Comparison of ENCODE assay signal across 19 cellular contexts in the genomic region with DNA sequence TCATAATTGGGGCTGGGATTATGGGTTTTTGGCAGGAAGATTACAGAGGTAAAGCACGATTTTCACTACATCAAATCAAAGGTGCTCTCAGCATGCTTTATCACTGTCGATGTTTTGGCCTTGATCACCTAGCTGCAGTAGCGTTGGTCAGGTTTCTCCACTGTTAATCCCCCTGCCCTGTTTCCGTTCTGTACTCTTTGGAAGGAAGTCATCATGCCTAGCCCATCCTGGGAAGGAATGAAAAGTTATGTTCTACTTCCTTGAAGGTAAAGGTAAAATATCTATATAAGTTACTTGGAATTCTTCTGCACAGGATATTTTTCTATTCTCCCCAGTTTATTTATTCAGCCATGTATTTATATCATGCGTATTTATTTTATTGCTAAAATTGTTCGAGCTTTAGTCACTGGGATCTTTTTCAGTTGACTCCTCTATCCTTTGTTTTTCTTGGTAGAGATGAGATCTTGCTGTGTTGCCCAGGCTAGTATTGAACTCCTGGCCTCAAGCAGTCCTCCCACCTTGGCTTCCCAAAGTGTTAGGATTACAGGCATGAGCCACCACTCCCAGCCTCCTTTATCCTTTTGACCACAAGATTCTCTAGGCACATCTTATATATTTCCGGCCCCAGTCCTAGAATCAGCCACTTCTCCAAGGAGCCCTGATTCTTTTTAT.
"Had no signal": no experiment of that assay in that cellular context is flagged by ENCODE, and none has a peak within 500 bp of the region (broad histone marks: within the 10 kb centered on the region; RNA-seq: fewer than 3 reads in every experiment).

No MANE protein-coding gene starts in this region.

- H3K27ac ChIP-seq: adrenal gland, coronary artery, esophagus squamous epithelium, gastrocnemius medialis, left ventricle myocardium inferior, prostate gland, right atrium auricular region, upper lobe of right lung had no signal

- H3K36me3 ChIP-seq: adrenal gland, gastrocnemius medialis, prostate gland, right atrium auricular region had no signal

- DNase-seq: activated CD4-positive, alpha-beta T cell treated with anti-CD3 and anti-CD28 coated beads for 1 hour; activated naive CD4-positive, alpha-beta T cell treated with anti-CD3 and anti-CD28 coated beads for 36 hours; activated T-cell treated with anti-CD3 and anti-CD28 coated beads, Interleukin-2, amount 50 U/mL, for 4 hours; adrenal gland; cerebellar nuclear complex; esophagus squamous epithelium; gastrocnemius medialis; hippocampal formation; left ventricle myocardium inferior; naive thymus-derived CD4-positive, alpha-beta T cell; stimulated activated CD4-positive, alpha-beta T cell treated with anti-CD3 and anti-CD28 coated beads, Interleukin-12 subunit alpha, Interleukin-12 subunit beta, amount 100 ng/mL, for 4 hours; stimulated activated CD4-positive, alpha-beta T cell treated with anti-CD3 and anti-CD28 coated beads, Interleukin-4, amount 100 ng/mL, for 4 hours; stimulated activated naive CD8-positive, alpha-beta T cell treated with anti-CD3 and anti-CD28 coated beads, Interleukin-15, Interleukin-2, amounts not matched to agents 100 U/mL and 50 U/mL, for 24 hours; T-helper 1 cell; T-helper 9 cell; upper lobe of right lung had no signal

- H3K4me1 ChIP-seq: esophagus squamous epithelium, prostate gland, right atrium auricular region, upper lobe of right lung had no signal

- H3K9me3 Mint-ChIP-seq: activated naive CD4-positive, alpha-beta T cell treated with anti-CD3 and anti-CD28 coated beads for 36 hours; activated T-cell treated with anti-CD3 and anti-CD28 coated beads, Interleukin-2, amount 50 U/mL, for 4 hours had no signal

- H3K4me3 ChIP-seq: adrenal gland, coronary artery, esophagus squamous epithelium, gastrocnemius medialis, left ventricle myocardium inferior, prostate gland, right atrium auricular region, upper lobe of right lung had no signal

- ATAC-seq: activated T-cell treated with anti-CD3 and anti-CD28 coated beads, Interleukin-2, amount 50 U/mL, for 4 hours; gastrocnemius medialis; naive thymus-derived CD4-positive, alpha-beta T cell; stimulated activated naive CD8-positive, alpha-beta T cell treated with anti-CD3 and anti-CD28 coated beads, Interleukin-15, Interleukin-2, amounts not matched to agents 100 U/mL and 50 U/mL, for 24 hours; upper lobe of right lung had no signal

- H3K9me3 ChIP-seq: adrenal gland, esophagus squamous epithelium, gastrocnemius medialis, prostate gland, upper lobe of right lung had no signal

- H3K27ac Mint-ChIP-seq: activated naive CD4-positive, alpha-beta T cell treated with anti-CD3 and anti-CD28 coated beads for 36 hours had no signal

- H3K4me3 Mint-ChIP-seq: activated naive CD4-positive, alpha-beta T cell treated with anti-CD3 and anti-CD28 coated beads for 36 hours; activated T-cell treated with anti-CD3 and anti-CD28 coated beads, Interleukin-2, amount 50 U/mL, for 4 hours; naive thymus-derived CD4-positive, alpha-beta T cell had no signal

- H3K27me3 Mint-ChIP-seq: naive thymus-derived CD4-positive, alpha-beta T cell had no signal

- H3K27me3 ChIP-seq: adrenal gland, esophagus squamous epithelium, gastrocnemius medialis, right atrium auricular region, upper lobe of right lung had no signal
